ENCODE assay signal across 16 cellular contexts in the genomic region with DNA sequence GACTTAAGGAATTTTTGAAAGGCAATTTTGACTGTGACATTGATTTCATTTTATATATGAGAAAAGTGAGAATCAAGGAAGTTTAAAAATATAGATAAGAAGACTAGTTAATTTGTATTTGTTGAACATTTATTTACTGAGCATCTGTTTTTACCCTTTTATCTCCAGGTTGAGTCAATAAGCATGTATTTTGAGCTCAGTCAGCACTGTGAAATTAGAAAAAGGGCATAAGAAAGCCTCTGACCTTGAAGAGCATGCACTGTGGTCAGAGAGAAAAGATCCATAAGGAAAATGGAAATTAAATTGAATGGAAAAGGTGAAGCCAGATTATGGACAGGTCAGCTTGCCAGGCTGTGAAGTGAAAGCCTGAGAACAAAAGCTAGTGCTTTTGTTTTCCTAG. TPM values are rescaled to one million over a fixed set of nuclear protein-coding genes. Genes with fewer than 3 reads are reported as not detected.
DNase-seq lines count a peak whose midpoint lies in the region; ATAC-seq, FAIRE-seq and TF ChIP-seq lines count a peak whose summit lies in the region.
"Had no signal": no experiment of that assay in that cellular context is flagged by ENCODE, and none has a peak within 500 bp of the region (broad histone marks: within the 10 kb centered on the region; RNA-seq: fewer than 3 reads in every experiment).

No MANE protein-coding gene starts in this region.

- H2AK9ac ChIP-seq in IMR-90 (replicated peaks; ENCODE audit: low read depth, low read length, poor library complexity): no peak overlapping the region

- no peak for TF ChIP-seq EP300 in GM12878 (IDR thresholded peaks at IDR 0.05; ENCODE audit: borderline replicate concordance in 1 of 2, control insufficient read depth in 1 of 2, low read depth in 2 of 2, low read length in 2 of 2)

- H4K91ac ChIP-seq in IMR-90 (ENCODE audit: insufficient read depth, low read depth, low read length): no peak overlapping the region

- H3K27me3 ChIP-seq in IMR-90 (ENCODE audit: control insufficient read depth, insufficient read depth, low read length) (no peaks in the 10 kb centered on the region), GM12878 (replicated peaks in 1 of 2; ENCODE audit: control insufficient read depth in 2 of 2, insufficient read depth in 2 of 2, low read length in 1 of 2) (no peaks in the 10 kb centered on the region), neutrophil (no peaks in the 10 kb centered on the region)

- H3K9me3 ChIP-seq in IMR-90 (ENCODE audit: control insufficient read depth, insufficient read depth, low read length) (no peaks in the 10 kb centered on the region), GM12878 (replicated peaks; ENCODE audit: control insufficient read depth, insufficient read depth, low read length) (no peaks in the 10 kb centered on the region), neutrophil (no peaks in the 10 kb centered on the region)

- no peak overlapping the region for H3K18ac ChIP-seq in IMR-90 (ENCODE audit: low read depth, low read length)

- H3K36me3 ChIP-seq in IMR-90 (ENCODE audit: control insufficient read depth, insufficient read depth, low read length) (peaks cover 45% of the 10 kb centered on the region), GM12878 (ENCODE audit: control insufficient read depth in 2 of 2, insufficient read depth in 2 of 2, low read length in 1 of 2) (peaks cover 0 to 3% of the 10 kb centered on the region in 2 experiments; a peak in 2 of 4 replicates), neutrophil (no peaks in the 10 kb centered on the region)

- H2BK120ac ChIP-seq in IMR-90 (ENCODE audit: low read depth, low read length): no peak overlapping the region

- no peak for ATAC-seq in IMR-90 (ENCODE audit: low read depth)
- no peak for ATAC-seq in GM12878
- ATAC-seq in GM21737 (IDR thresholded peaks at IDR 0.05; ENCODE audit: unreplicated experiment): no peak
- ATAC-seq: T-cell had no signal

- SMC1A ChIA-PET in GM12878 (lab: Charles Lee; ENCODE audit: uncharacterized antibody, unreplicated experiment): interaction anchor here (0.7 to 5.5 kb wide), 19 partner anchors 8 to 420 kb away, joined by 3 to 55 read pairs (median 5); no protein-coding TSS in a partner anchor

- H3K56ac ChIP-seq in IMR-90 (ENCODE audit: extremely low read depth, insufficient read depth, low read length): no peak overlapping the region

- H3K27ac ChIP-seq in IMR-90 (ENCODE audit: insufficient read depth, low read length) (no peak overlapping the region), GM12878 (ENCODE audit: control insufficient read depth, insufficient read depth) (no peak overlapping the region; the same call in 1 of the 2 replicates), neutrophil (peak overlapping the region; percentile 74)
- H3K27ac ChIP-seq: PC-9, RWPE1 had no signal

- intact Hi-C loops in IMR-90 (cut with micrococcal nuclease): no loop called here
- intact Hi-C loops in GM12878 (cut with micrococcal nuclease; ENCODE audit: unreplicated experiment): no loop called here

- TF ChIP-seq POLR2A in IMR-90 (IDR thresholded peaks at IDR 0.05; ENCODE audit: low read depth, low read length) (no peak), GM12878 (IDR thresholded peaks at IDR 0.05; ENCODE audit: low read depth, low read length) (no peak)

- no peak overlapping the region for H2AFZ ChIP-seq in IMR-90 (replicated peaks; ENCODE audit: low read length, poor library complexity)
- H2AFZ ChIP-seq in GM12878 (ENCODE audit: control insufficient read depth, low read depth, low read length): no peak overlapping the region
- H2AFZ ChIP-seq: PC-9 had no signal

- POLR2A ChIA-PET in IMR-90 (lab: Charles Lee; ENCODE audit: unreplicated experiment): no interaction called here
- POLR2A ChIA-PET in GM12878 (lab: Charles Lee): interaction anchor here (0.7 to 1.3 kb wide), 5 partner anchors 9 to 41 kb away, joined by 3 to 4 read pairs (median 3); no protein-coding TSS in a partner anchor

- TF ChIP-seq CTCF in IMR-90 (conservative IDR thresholded peaks at IDR 0.05; ENCODE audit: low read depth, low read length) (no peak), GM12878 (IDR thresholded peaks at IDR 0.05 in 2 of 3, conservative IDR thresholded peaks at IDR 0.05 in 1 of 3; ENCODE audit: control insufficient read depth in 2 of 3, extremely low read depth in 1 of 3, insufficient read depth in 1 of 3, low read depth in 3 of 3, low read length in 3 of 3) (no peak), neutrophil (IDR thresholded peaks at IDR 0.05) (no peak)

- H4K5ac ChIP-seq in IMR-90 (ENCODE audit: low read depth, low read length): no peak overlapping the region

- H2BK5ac ChIP-seq in IMR-90 (ENCODE audit: low read depth, low read length, poor library complexity, severe bottlenecking): no peak overlapping the region

- H3K14ac ChIP-seq in IMR-90 (replicated peaks; ENCODE audit: low read depth, low read length): peak overlapping the region; percentile 50; the same call in 1 of the 2 replicates

- no peak overlapping the region for H4K8ac ChIP-seq in IMR-90 (ENCODE audit: low read depth in 2 of 2, low read length in 2 of 2)

- TF ChIP-seq RAD21 in IMR-90 (IDR thresholded peaks at IDR 0.05; ENCODE audit: low read length): no peak
- no peak for TF ChIP-seq RAD21 in GM12878 (IDR thresholded peaks at IDR 0.05; ENCODE audit: insufficient read depth, low read depth, low read length)

- H3K79me1 ChIP-seq in IMR-90 (ENCODE audit: low read depth in 1 of 2, low read length in 2 of 2): peaks cover 13 to 71% of the 10 kb centered on the region in 2 experiments

- H3K4me1 ChIP-seq in IMR-90 (ENCODE audit: control insufficient read depth, insufficient read depth, low read length) (peaks cover 19% of the 10 kb centered on the region), GM12878 (ENCODE audit: control insufficient read depth, insufficient read depth, low read length) (peaks cover 38% of the 10 kb centered on the region), neutrophil (ENCODE audit: control insufficient read depth in 1 of 2, insufficient read depth in 1 of 2, low read depth in 1 of 2, low read length in 1 of 2) (peaks cover 70 to 73% of the 10 kb centered on the region in 2 experiments)

- H2BK15ac ChIP-seq in IMR-90 (ENCODE audit: low read depth, low read length): no peak overlapping the region

- no peak for DNase-seq in GM19239 (ENCODE audit: insufficient read length, low spot score)
- no peak for DNase-seq in IMR-90
- no peak for DNase-seq in GM12878 (ENCODE audit: low read depth, low spot score)
- no peak for DNase-seq in stimulated activated CD4-positive, alpha-beta T cell treated with anti-CD3 and anti-CD28 coated beads, Interleukin-4, amount 100 ng/mL, for 4 hours
- no peak for DNase-seq in GOT3 (lab: John Stamatoyannopoulos, UW)
- DNase-seq: DND-41, NCI-H1417 treated with DMSO at 0.1 percent for 48 hours, NCI-H187 treated with DMSO at 0.1 percent for 48 hours, NCI-H226, NCI-H524, PC-9, SIG-M5, T-cell had no signal

- FAIRE-seq in GM19239 (lab: Jason Lieb, UNC): peak; percentile 14
- no peak for FAIRE-seq in GM12878 (lab: Jason Lieb, UNC)

- no peak overlapping the region for H3K4ac ChIP-seq in IMR-90 (ENCODE audit: low read depth, low read length)

- H3K9ac ChIP-seq in IMR-90 (ENCODE audit: low read depth, low read length): no peak overlapping the region
- H3K9ac ChIP-seq in GM12878 (ENCODE audit: control insufficient read depth, insufficient read depth, low read length): no peak overlapping the region

- H2AK5ac ChIP-seq in IMR-90 (ENCODE audit: low read depth, low read length): no peak overlapping the region

- RAD21 ChIA-PET in GM12878 (lab: Charles Lee; ENCODE audit: unreplicated experiment): interaction anchor here (0.9 to 3.9 kb wide), 11 partner anchors 8 to 51 kb away, joined by 3 to 29 read pairs (median 7); no protein-coding TSS in a partner anchor

- BruUV-seq in IMR-90 (replicated peaks; lab: Mats Ljungman, UMichigan) (no TSS peak), GM12878 (replicated peaks; lab: Mats Ljungman, UMichigan) (no TSS peak)

- H3K4me2 ChIP-seq in IMR-90 (ENCODE audit: low read depth, low read length): no peak overlapping the region
- H3K4me2 ChIP-seq in GM12878 (ENCODE audit: control insufficient read depth, insufficient read depth): peak overlapping the region; percentile 7; the same call in 1 of the 2 replicates
- H3K4me2 ChIP-seq: PC-9 had no signal

- H4K20me1 ChIP-seq in IMR-90 (ENCODE audit: insufficient read depth, low read length): peaks cover 81% of the 10 kb centered on the region
- H4K20me1 ChIP-seq in GM12878 (ENCODE audit: control insufficient read depth, insufficient read depth): no peaks in the 10 kb centered on the region

- CTCF ChIA-PET in IMR-90 (lab: Yijun Ruan, JAX): no interaction called here
- CTCF ChIA-PET in GM12878 (lab: Yijun Ruan, JAX): interaction anchor here (0.7 to 2.1 kb wide), 10 partner anchors 8 to 420 kb away, joined by 3 to 9 read pairs (median 5); no protein-coding TSS in a partner anchor

- in situ Hi-C loops in IMR-90 (cut with MboI; ENCODE audit: low sequenced_read_pairs): no loop called here
- in situ Hi-C loops in GM12878 (cut with MboI): no loop called here

- no peak overlapping the region for H3K23ac ChIP-seq in IMR-90 (ENCODE audit: low read depth, low read length)

- H3K4me3 ChIP-seq in IMR-90 (ENCODE audit: insufficient read depth, low read depth, low read length): no peak overlapping the region
- H3K4me3 ChIP-seq in GM12878: no peak overlapping the region
- no peak overlapping the region for H3K4me3 ChIP-seq in neutrophil (ENCODE audit: low read depth in 1 of 2, low read length in 1 of 2)
- H3K4me3 ChIP-seq: PC-9 had no signal

- peaks cover 38% of the 10 kb centered on the region for H3K79me2 ChIP-seq in GM12878 (ENCODE audit: control insufficient read depth, insufficient read depth, low read length)

- peaks cover 20% of the 10 kb centered on the region for H3K9me1 ChIP-seq in IMR-90 (ENCODE audit: insufficient read depth, low read length)

- no peak overlapping the region for H2BK20ac ChIP-seq in IMR-90 (ENCODE audit: low read depth, low read length)

- dilution Hi-C loops in IMR-90 (cut with HindIII; ENCODE audit: low sequenced_read_pairs, unreplicated experiment): no loop called here

RNA-seq across cellular contexts. Expression of a gene that starts 44.4 kb away (rescaled TPM):
- total RNA-seq in IMR-90 (2012; rRNA removed) (92.5 and 137 TPM in 2 replicates), GM12878 (2014; rRNA removed) (59.9 and 61.6 TPM in 2 replicates), GM12878 (2014; rRNA removed; fragmentation: Illumina TruSeq; extraction: Trizol) (83.8 and 87.5 TPM in 2 replicates), GM12878 (2021) (76.1 and 76.9 TPM in 2 replicates)
- polyA plus RNA-seq in IMR-90 (2012; rRNA removed) (52.4 and 61.4 TPM in 2 replicates), GM12878 (2011; rRNA removed) (91.4 and 122 TPM in 2 replicates), GM12878 (2014; fragmentation: Illumina TruSeq; extraction: Trizol) (64.9 and 73.3 TPM in 2 replicates), GM12878 (2014; fragmentation: Nextera tagmentation; extraction: Ambion mirVana) (10 to 100 TPM; 24.2 to 34.4 TPM), GM12878 (2014; rRNA removed) (46.4 and 47.7 TPM in 2 replicates), GM12878 (2016; fragmentation: Nextera tagmentation; extraction: Ambion mirVana) (10 to 100 TPM; 50.2 to 53.1 TPM)
- 16.4 and 21.9 TPM in 2 replicates for polyA plus RNA-seq in IMR-90 (2012; cell fraction: cytosol; rRNA removed)
- polyA plus RNA-seq in IMR-90 (2012; cell fraction: nucleus; rRNA removed; ENCODE audit: low replicate concordance): 23.4 and 161 TPM in 2 replicates
- total RNA-seq in GM12878 (2013; cell fraction: nucleolus; rRNA removed): 85.3 and 105 TPM in 2 replicates
- polyA plus RNA-seq in GM12878 (2011; ENCODE audit: low read depth): 24.4 TPM
- polyA plus RNA-seq in GM12878 (2011; cell fraction: cytosol; rRNA removed): 38.3 and 41.6 TPM in 2 replicates
- polyA plus RNA-seq in GM12878 (2011; cell fraction: nucleus; rRNA removed): 70.5 and 86.0 TPM in 2 replicates
- 32.2 and 37.2 TPM in 2 replicates for polyA plus RNA-seq in GM12878 (2012)
- polyA minus RNA-seq in GM12878 (2011; rRNA and poly(A)+ RNA removed): 110 and 125 TPM in 2 replicates
- polyA minus RNA-seq in GM12878 (2011; cell fraction: cytosol; rRNA and poly(A)+ RNA removed): 41.3 and 44.8 TPM in 2 replicates
- 172 and 368 TPM in 2 replicates for polyA minus RNA-seq in GM12878 (2011; cell fraction: nucleus; rRNA and poly(A)+ RNA removed)
